ENCODE assay signal across 8 cellular contexts in the genomic region with DNA sequence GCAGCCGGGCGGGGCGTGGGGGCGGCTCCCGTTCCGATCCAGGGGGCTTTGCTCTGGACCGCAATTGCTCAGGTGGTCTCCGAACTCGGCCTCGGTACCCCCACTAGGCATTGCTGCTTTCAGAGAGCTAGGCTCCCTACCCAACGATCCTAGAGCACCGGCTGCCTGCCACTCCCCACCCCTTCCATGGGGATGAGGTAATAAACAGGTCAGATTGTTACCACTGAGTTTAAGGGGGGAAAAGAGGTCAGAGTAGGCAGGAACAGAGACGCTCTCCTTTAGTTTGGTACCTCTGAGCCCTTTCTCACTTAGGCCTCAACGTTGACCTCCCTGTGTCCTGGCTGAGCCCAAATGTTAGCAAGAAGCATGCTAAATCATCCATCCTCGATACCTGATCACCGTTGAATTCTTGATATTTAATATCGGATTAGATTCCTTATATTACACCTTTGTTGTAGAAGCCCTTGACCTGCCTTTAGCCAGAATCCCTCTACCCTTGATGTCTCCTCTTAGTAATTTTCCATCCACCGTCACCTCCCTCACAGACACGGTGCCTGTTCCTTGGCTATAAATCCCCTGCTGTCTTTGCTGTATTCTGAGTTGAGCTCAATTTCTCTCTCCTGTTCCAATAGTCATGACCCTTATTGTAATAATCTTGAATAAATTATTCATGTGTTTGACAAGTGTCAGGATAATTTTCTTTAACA. TPM values are rescaled to one million over a fixed set of nuclear protein-coding genes. Genes with fewer than 3 reads are reported as not detected.
A peak's percentile ranks its signal among the peaks of the same experiment; 100 is the strongest.
DNase-seq lines count a peak whose midpoint lies in the region; ATAC-seq and TF ChIP-seq lines count a peak whose summit lies in the region.

No MANE protein-coding gene starts in this region.

- peak overlapping the region; percentile 70 to 93 (median 82) for H3K4me3 ChIP-seq in BLaER1 treated with 17β-estradiol and CSF1 and Interleukin-3, amounts not matched to agents 10 nM and 100 nM
- peak overlapping the region; percentile 63 for H3K4me3 ChIP-seq in LNCaP clone FGC (ENCODE audit: low read depth, low read length)

- H3K27me3 ChIP-seq in BLaER1 treated with 17β-estradiol and CSF1 and Interleukin-3, amounts not matched to agents 10 nM and 100 nM = peaks cover 0 to 5% (median 0%) of the 10 kb centered on the region in 11 experiments; a peak in 2 of 22 replicates

- H3K4me1 ChIP-seq in BLaER1 treated with 17β-estradiol and CSF1 and Interleukin-3, amounts not matched to agents 10 nM and 100 nM = peaks cover 2 to 24% (median 19%) of the 10 kb centered on the region in 10 experiments; a peak in 19 of 20 replicates

- ATAC-seq in GM19455 (IDR thresholded peaks at IDR 0.05; ENCODE audit: unreplicated experiment) = peak; percentile 17
- peak; percentile 36 for ATAC-seq in left lobe of liver
- no peak for ATAC-seq in HG03565 (IDR thresholded peaks at IDR 0.05; ENCODE audit: unreplicated experiment)

- H3K9ac ChIP-seq in BLaER1 treated with 17β-estradiol and CSF1 and Interleukin-3, amounts not matched to agents 10 nM and 100 nM = peak overlapping the region; percentile 79 to 91 (median 85); a peak in 21 of 22 replicates

- peak overlapping the region; percentile 80 to 97 (median 91) for H3K4me2 ChIP-seq in BLaER1 treated with 17β-estradiol and CSF1 and Interleukin-3, amounts not matched to agents 10 nM and 100 nM

- peaks cover 0 to 3% (median 0%) of the 10 kb centered on the region in 11 experiments; a peak in 1 of 22 replicates for H4K20me1 ChIP-seq in BLaER1 treated with 17β-estradiol and CSF1 and Interleukin-3, amounts not matched to agents 10 nM and 100 nM

- H3K36me3 ChIP-seq in BLaER1 treated with 17β-estradiol and CSF1 and Interleukin-3, amounts not matched to agents 10 nM and 100 nM = no peaks in the 10 kb centered on the region

- peak overlapping the region in 9 of 11 experiments; percentile 69 to 87 (median 78); a peak in 15 of 22 replicates for H3K27ac ChIP-seq in BLaER1 treated with 17β-estradiol and CSF1 and Interleukin-3, amounts not matched to agents 10 nM and 100 nM
- peak overlapping the region; percentile 99 for H3K27ac ChIP-seq in temporal lobe (ENCODE audit: low read depth, low read length)

- TF ChIP-seq CTCF in LNCaP clone FGC (IDR thresholded peaks at IDR 0.05; ENCODE audit: control insufficient read depth, extremely low read depth, insufficient read depth) = no peak

- DNase-seq in LNCaP clone FGC (ENCODE audit: low read depth) (no peak), brain pericyte (ENCODE audit: low read depth, low spot score) (peak; percentile 21), left lobe of liver (ENCODE audit: low spot score) (no peak), NCI-H1092 (lab: John Stamatoyannopoulos, UW) (no peak)

- H3K9me3 ChIP-seq in BLaER1 treated with 17β-estradiol and CSF1 and Interleukin-3, amounts not matched to agents 10 nM and 100 nM (replicated peaks in 1 of 11) = no peaks in the 10 kb centered on the region

RNA-seq across cellular contexts. Expression of a gene that starts 0.6 kb away (rescaled TPM):
- total RNA-seq in left lobe of liver (24.5 TPM), temporal lobe (23.4 TPM)
